Comparison of ENCODE assay signal across 9 cellular contexts in the genomic region with DNA sequence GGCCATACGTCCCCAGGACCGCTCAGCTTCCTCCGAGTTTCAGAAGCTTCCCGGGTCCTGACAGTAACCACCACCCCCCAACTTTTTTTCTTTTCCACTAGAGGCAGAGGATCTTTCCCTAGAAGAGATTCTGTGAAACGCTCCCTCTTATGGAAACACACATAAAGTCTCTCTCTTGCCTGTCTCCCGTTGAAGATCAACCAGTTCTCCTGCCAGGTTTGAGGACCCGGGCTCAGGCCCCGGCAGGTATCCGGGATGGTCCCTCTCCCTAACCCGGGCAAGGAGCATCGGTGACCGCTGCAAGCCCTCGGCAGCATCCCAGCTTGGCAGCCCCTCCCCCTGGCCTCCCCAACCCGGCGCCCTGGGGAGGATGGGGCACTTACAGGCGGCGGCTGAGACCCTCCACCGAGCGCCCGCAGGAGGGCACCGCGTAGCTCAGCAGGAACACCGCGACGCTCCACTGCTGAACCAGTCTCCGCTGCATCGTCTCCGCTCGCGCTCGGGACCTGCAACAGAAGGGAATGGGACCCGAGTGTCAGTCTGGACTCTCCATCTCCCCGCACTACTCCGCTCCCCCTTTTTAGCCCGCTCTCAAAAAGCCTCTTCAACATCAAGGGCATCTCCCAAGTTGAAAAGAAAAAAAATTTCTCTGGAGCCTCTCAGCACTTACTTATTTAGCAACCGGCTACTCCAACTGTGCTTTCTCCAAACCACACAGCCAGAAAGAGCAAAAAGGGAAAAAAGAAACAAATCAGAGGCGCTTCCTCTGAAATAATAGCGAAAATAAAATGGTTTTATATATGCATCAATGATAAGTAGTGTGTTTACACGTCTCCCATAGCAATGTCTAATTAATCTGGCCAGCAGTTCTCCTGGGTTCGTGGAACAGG. TPM values are rescaled to one million over a fixed set of nuclear protein-coding genes. Genes with fewer than 3 reads are reported as not detected.
DNase-seq lines count a peak whose midpoint lies in the region; ATAC-seq and TF ChIP-seq lines count a peak whose summit lies in the region.
"Had no signal": no experiment of that assay in that cellular context is flagged by ENCODE, and none has a peak within 500 bp of the region (broad histone marks: within the 10 kb centered on the region; RNA-seq: fewer than 3 reads in every experiment).

No MANE protein-coding gene starts in this region.

- H3K79me2 ChIP-seq in OCI-LY3 (ENCODE audit: low read length) = no peaks in the 10 kb centered on the region

- H3K27me3 ChIP-seq in OCI-LY3 (ENCODE audit: low read depth, low read length) (peaks cover 9% of the 10 kb centered on the region), lower lobe of right lung (ENCODE audit: low read depth) (peaks cover 74% of the 10 kb centered on the region), thyroid gland (no peaks in the 10 kb centered on the region)

- H3K4me3 Mint-ChIP-seq in dendritic cell treated with granulocyte-macrophage colony-stimulating factor and Interleukin-4, amounts not matched to agents 40 ng/mL and 50 ng/mL, for 4 days = peak overlapping the region; percentile 62

- H3K27ac ChIP-seq in OCI-LY3 (ENCODE audit: low read length) (no peak overlapping the region), lower lobe of right lung (no peak overlapping the region), thyroid gland (peak overlapping the region in 1 of 3 donors; percentile 37)
- H3K27ac ChIP-seq: C4-2B had no signal

- TF ChIP-seq POLR2A in thyroid gland (IDR thresholded peaks at IDR 0.05) = no peak

- no peaks in the 10 kb centered on the region for H3K9me3 Mint-ChIP-seq in dendritic cell treated with granulocyte-macrophage colony-stimulating factor and Interleukin-4, amounts not matched to agents 40 ng/mL and 50 ng/mL, for 4 days

- no peaks in the 10 kb centered on the region for H3K36me3 ChIP-seq in OCI-LY3 (replicated peaks; ENCODE audit: low read depth, low read length)
- H3K36me3 ChIP-seq in lower lobe of right lung = no peaks in the 10 kb centered on the region
- no peaks in the 10 kb centered on the region for H3K36me3 ChIP-seq in thyroid gland

- H3K4me1 Mint-ChIP-seq in dendritic cell treated with granulocyte-macrophage colony-stimulating factor and Interleukin-4, amounts not matched to agents 40 ng/mL and 50 ng/mL, for 4 days (ENCODE audit: low read depth) = peaks cover 18% of the 10 kb centered on the region

- H3K4me1 ChIP-seq in OCI-LY3 (ENCODE audit: low read length) = peaks cover 14% of the 10 kb centered on the region
- H3K4me1 ChIP-seq in lower lobe of right lung = peaks cover 20% of the 10 kb centered on the region
- H3K4me1 ChIP-seq in thyroid gland = peaks cover 11 to 16% of the 10 kb centered on the region in 2 donors

- intact Hi-C loops in dendritic cell treated with granulocyte-macrophage colony-stimulating factor and Interleukin-4, amounts not matched to agents 40 ng/mL and 50 ng/mL, for 4 days (cut with micrococcal nuclease) = no loop called here
- intact Hi-C loops in lower lobe of right lung (cut with DNase I) (no loop called here), thyroid gland (cut with DNase I) (no loop called here)

- ATAC-seq in lower lobe of right lung (peak; percentile 49 to 64), GM21737 (IDR thresholded peaks at IDR 0.05; ENCODE audit: unreplicated experiment) (no peak)

- no peaks in the 10 kb centered on the region for H3K36me3 Mint-ChIP-seq in dendritic cell treated with granulocyte-macrophage colony-stimulating factor and Interleukin-4, amounts not matched to agents 40 ng/mL and 50 ng/mL, for 4 days (ENCODE audit: low read depth)

- WGBS in thyroid gland, 2 donors = 4% methylated on average over 28 to 31 of the region's 40 CpGs

- H3K9me3 ChIP-seq in OCI-LY3 (ENCODE audit: insufficient read depth, low read length) (no peaks in the 10 kb centered on the region), lower lobe of right lung (no peaks in the 10 kb centered on the region), thyroid gland (no peaks in the 10 kb centered on the region)

- H3K27me3 Mint-ChIP-seq in dendritic cell treated with granulocyte-macrophage colony-stimulating factor and Interleukin-4, amounts not matched to agents 40 ng/mL and 50 ng/mL, for 4 days = peaks cover 77% of the 10 kb centered on the region

- no peak for TF ChIP-seq CTCF in OCI-LY3 (IDR thresholded peaks at IDR 0.05; ENCODE audit: low read depth, low read length)
- TF ChIP-seq CTCF in lower lobe of right lung (IDR thresholded peaks at IDR 0.05) = no peak
- TF ChIP-seq CTCF in thyroid gland (IDR thresholded peaks at IDR 0.05) = peak in 1 of 6 experiments; percentile 3

- H3K4me3 ChIP-seq in OCI-LY3 (ENCODE audit: low read length) = peak overlapping the region; percentile 78
- peak overlapping the region; percentile 57 for H3K4me3 ChIP-seq in lower lobe of right lung
- H3K4me3 ChIP-seq in thyroid gland (replicated peaks in 1 of 3) = peak overlapping the region; percentile 25 to 51 (median 32)

- H2AFZ ChIP-seq in OCI-LY3 (ENCODE audit: low read depth, low read length) = peak overlapping the region; percentile 81

- peak overlapping the region; percentile 96 for H3K4me2 ChIP-seq in OCI-LY3 (ENCODE audit: low read length)

- no peaks in the 10 kb centered on the region for H4K20me1 ChIP-seq in OCI-LY3 (ENCODE audit: insufficient read depth, low read length)

- H3K9ac ChIP-seq in OCI-LY3 (ENCODE audit: low read length) = peak overlapping the region; percentile 45

- peak; percentile 13 for DNase-seq in NCI-H146 (lab: John Stamatoyannopoulos, UW)
- no peak for DNase-seq in NCI-H146 treated with DMSO at 0.1 percent for 48 hours (lab: John Stamatoyannopoulos, UW; ENCODE audit: unreplicated experiment)
- DNase-seq in lower lobe of right lung = no peak
- peak; percentile 25 to 34 for DNase-seq in thyroid gland
- no peak for DNase-seq in COLO829 (ENCODE audit: low spot score)

- H3K27ac Mint-ChIP-seq in dendritic cell treated with granulocyte-macrophage colony-stimulating factor and Interleukin-4, amounts not matched to agents 40 ng/mL and 50 ng/mL, for 4 days = no peak overlapping the region

RNA-seq across cellular contexts. Expression of a gene that starts 3.3 kb away (rescaled TPM):
- total RNA-seq in lower lobe of right lung = 0.21 TPM
- 1 to 10 TPM in 3 of 4 donors, not detected in 1; 1.6 to 3.0 (median 2.1) TPM for total RNA-seq in thyroid gland

Comparison
In these comparisons a context has a peak if more than half of its experiments do, and no peak if none do; other contexts are left out.
1. DNase-seq: peak in NCI-H146 (single experiment) and thyroid gland (2 of 2); none in NCI-H146 treated with DMSO at 0.1 percent for 48 hours (single experiment), lower lobe of right lung (single experiment) and COLO829 (single experiment).
2. Peak in every context shown above with its lines, with median percentiles within 50 percentile points of each other: H3K4me3 ChIP-seq.